In the genomic region with DNA sequence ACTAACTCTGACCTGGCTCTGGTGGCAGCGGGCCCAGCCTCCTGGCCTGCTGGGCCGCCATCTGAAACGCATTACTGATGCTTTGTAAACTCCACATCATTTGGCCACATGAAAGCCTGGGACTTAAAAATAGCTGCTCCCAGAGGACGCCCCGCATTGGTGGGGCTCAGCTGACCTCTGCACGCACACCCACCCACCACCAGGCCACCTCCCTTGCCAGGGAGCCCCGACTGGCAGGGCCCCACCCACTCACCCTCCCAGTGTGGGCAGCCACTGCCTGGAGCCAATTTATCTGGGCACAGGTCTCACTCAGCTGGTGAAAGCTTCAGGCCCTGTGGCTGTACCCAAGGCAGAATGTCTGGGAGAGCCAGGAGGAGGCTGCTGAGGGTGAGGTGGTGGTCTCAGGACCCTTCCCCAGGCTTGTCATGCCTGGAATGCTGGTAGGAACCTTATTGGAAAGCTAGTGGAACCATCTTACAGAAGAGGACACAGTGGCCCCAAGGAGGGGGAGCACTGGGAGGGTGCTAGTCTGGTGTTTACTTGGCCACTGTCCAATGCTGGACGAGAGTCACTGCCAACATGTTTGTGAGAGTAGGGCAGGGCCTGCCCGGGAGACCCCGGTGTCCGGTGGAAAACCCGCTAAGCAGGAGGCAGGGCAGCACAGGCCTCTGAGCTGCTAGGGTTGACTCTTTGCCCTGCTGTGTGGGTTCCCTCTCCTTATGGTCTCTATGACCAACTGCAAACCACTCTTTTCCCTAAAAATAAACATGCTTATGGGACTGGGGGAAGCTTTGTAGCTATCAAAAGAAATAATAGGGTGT, we compare ENCODE assay signal across 8 cellular contexts. TPM values are rescaled to one million over a fixed set of nuclear protein-coding genes. Genes with fewer than 3 reads are reported as not detected.
A peak's percentile ranks its signal among the peaks of the same experiment; 100 is the strongest.
DNase-seq lines count a peak whose midpoint lies in the region; ATAC-seq, FAIRE-seq and TF ChIP-seq lines count a peak whose summit lies in the region.

No MANE protein-coding gene starts in this region.

- POLR2A ChIA-PET in naive thymus-derived CD4-positive, alpha-beta T cell (lab: Charles Lee), result interaction anchor here (1.1 to 48.2 kb wide), 5 partner anchors 48 to 79 kb away, joined by 4 to 1333 read pairs (median 7); no protein-coding TSS in a partner anchor

- H3K4me3 Mint-ChIP-seq in naive thymus-derived CD4-positive, alpha-beta T cell, result peak overlapping the region; percentile 93 to 100 (median 98)
- H3K4me3 Mint-ChIP-seq in glutamatergic neuron (ENCODE audit: unreplicated experiment), result no peak overlapping the region

- no peak for ATAC-seq in naive thymus-derived CD4-positive, alpha-beta T cell
- no peak for ATAC-seq in GM21737 (IDR thresholded peaks at IDR 0.05; ENCODE audit: unreplicated experiment)

- peaks cover 3 to 86% (median 47%) of the 10 kb centered on the region in 3 experiments for H3K36me3 ChIP-seq in naive thymus-derived CD4-positive, alpha-beta T cell (ENCODE audit: control insufficient read depth in 2 of 3, insufficient read depth in 3 of 3, low read length in 3 of 3)

- H3K27ac ChIP-seq in naive thymus-derived CD4-positive, alpha-beta T cell (ENCODE audit: low read depth, low read length), result peak overlapping the region; percentile 97

- peak; percentile 89 for DNase-seq in AG09319 (ENCODE audit: extremely low read depth, low read depth)
- peak; percentile 81 for DNase-seq in NCI-H226
- DNase-seq in choroid plexus epithelial cell (ENCODE audit: low read depth), result peak; percentile 69
- no peak for DNase-seq in naive thymus-derived CD4-positive, alpha-beta T cell
- DNase-seq in HTR-8/SVneo (ENCODE audit: insufficient read length, low spot score), result no peak
- no peak for DNase-seq in activated CD8-positive, alpha-beta memory T cell treated with anti-CD3 and anti-CD28 coated beads, Interleukin-2, amount 50 U/mL, for 4 hours
- no peak for DNase-seq in glutamatergic neuron

- no peak for FAIRE-seq in HTR-8/SVneo (lab: Jason Lieb, UNC)

- H3K27me3 ChIP-seq in naive thymus-derived CD4-positive, alpha-beta T cell (ENCODE audit: control insufficient read depth in 2 of 2, insufficient read depth in 2 of 2, low read length in 2 of 2), result no peaks in the 10 kb centered on the region

- no peak for TF ChIP-seq CTCF in AG09319 (IDR thresholded peaks at IDR 0.05; ENCODE audit: low read depth, low read length)
- no peak for TF ChIP-seq CTCF in choroid plexus epithelial cell (conservative IDR thresholded peaks at IDR 0.05; ENCODE audit: low read depth, low read length)
- no peak for TF ChIP-seq CTCF in glutamatergic neuron (IDR thresholded peaks at IDR 0.05; ENCODE audit: partially characterized antibody, unreplicated experiment)

- H3K36me3 Mint-ChIP-seq in naive thymus-derived CD4-positive, alpha-beta T cell, result peaks cover 20 to 80% (median 55%) of the 10 kb centered on the region in 5 donors
- no peaks in the 10 kb centered on the region for H3K36me3 Mint-ChIP-seq in glutamatergic neuron (ENCODE audit: unreplicated experiment)

- H3K4me1 Mint-ChIP-seq in naive thymus-derived CD4-positive, alpha-beta T cell, result peaks cover 30 to 91% (median 69%) of the 10 kb centered on the region in 7 donors
- H3K4me1 Mint-ChIP-seq in glutamatergic neuron (ENCODE audit: low read depth, unreplicated experiment), result peaks cover 1% of the 10 kb centered on the region

- CTCF ChIA-PET in naive thymus-derived CD4-positive, alpha-beta T cell (lab: Charles Lee), result interaction anchor here (1.1 to 28.5 kb wide), 4 partner anchors 8 to 83 kb away, joined by 3 to 394 read pairs (median 255); a partner anchor contains a TSS

- H3K4me3 ChIP-seq in choroid plexus epithelial cell (ENCODE audit: low read depth, low read length), result no peak overlapping the region
- H3K4me3 ChIP-seq in naive thymus-derived CD4-positive, alpha-beta T cell (ENCODE audit: low read length), result peak overlapping the region; percentile 86

- no peaks in the 10 kb centered on the region for H3K9me3 ChIP-seq in naive thymus-derived CD4-positive, alpha-beta T cell (ENCODE audit: control insufficient read depth in 2 of 3, low read length in 3 of 3)

- H3K27ac Mint-ChIP-seq in naive thymus-derived CD4-positive, alpha-beta T cell, result peak overlapping the region; percentile 80 to 99 (median 98)
- H3K27ac Mint-ChIP-seq in glutamatergic neuron (ENCODE audit: unreplicated experiment), result no peak overlapping the region

- peaks cover 0 to 2% (median 0%) of the 10 kb centered on the region in 11 donors for H3K9me3 Mint-ChIP-seq in naive thymus-derived CD4-positive, alpha-beta T cell
- peaks cover 3% of the 10 kb centered on the region for H3K9me3 Mint-ChIP-seq in glutamatergic neuron (ENCODE audit: unreplicated experiment)

- peaks cover 62 to 100% of the 10 kb centered on the region in 2 donors for H3K4me1 ChIP-seq in naive thymus-derived CD4-positive, alpha-beta T cell (ENCODE audit: control insufficient read depth in 2 of 2, insufficient read depth in 2 of 2, low read length in 2 of 2)

- intact Hi-C loops in naive thymus-derived CD4-positive, alpha-beta T cell (cut with micrococcal nuclease), result no loop called here

- peaks cover 0 to 2% (median 0%) of the 10 kb centered on the region in 5 donors for H3K27me3 Mint-ChIP-seq in naive thymus-derived CD4-positive, alpha-beta T cell
- peaks cover 3% of the 10 kb centered on the region for H3K27me3 Mint-ChIP-seq in glutamatergic neuron (ENCODE audit: unreplicated experiment)

RNA-seq across cellular contexts. Expression of a gene that starts 10.9 kb away (rescaled TPM):
- total RNA-seq in naive thymus-derived CD4-positive, alpha-beta T cell, result 1,000 to 10,000 TPM in 2 of 5 experiments, 100 to 1,000 TPM in 3; 203 to 1,066 (median 643) TPM
- polyA plus RNA-seq in naive thymus-derived CD4-positive, alpha-beta T cell, result 100 to 1,000 TPM; 356 to 560 TPM
- 5.8 TPM for total RNA-seq in glutamatergic neuron (ENCODE audit: unreplicated experiment)

RNA-seq across cellular contexts. Expression of a gene that starts 51.3 kb away (rescaled TPM):
- total RNA-seq in naive thymus-derived CD4-positive, alpha-beta T cell, result 100 to 1,000 TPM; 224 to 287 (median 268) TPM
- polyA plus RNA-seq in naive thymus-derived CD4-positive, alpha-beta T cell, result 1,000 to 10,000 TPM; 1,257 to 1,361 TPM
- 345 TPM for total RNA-seq in glutamatergic neuron (ENCODE audit: unreplicated experiment)

Comparison
In these comparisons a context has a peak if more than half of its experiments do, and no peak if none do; other contexts are left out.
1. DNase-seq: peak in AG09319 (single experiment), NCI-H226 (single experiment) and choroid plexus epithelial cell (single experiment); none in naive thymus-derived CD4-positive, alpha-beta T cell (0 of 9), HTR-8/SVneo (single experiment), activated CD8-positive, alpha-beta memory T cell treated with anti-CD3 and anti-CD28 coated beads, Interleukin-2, amount 50 U/mL, for 4 hours (single experiment) and glutamatergic neuron (single experiment).
2. RNA of a gene that starts 10.9 kb away (total RNA-seq): 203 to 1,066 TPM in naive thymus-derived CD4-positive, alpha-beta T cell; 5.8 TPM in glutamatergic neuron (single experiment); every median in the first group is over 10 times any median in the second.